11 cellular contexts compared by ENCODE assay signal in genomic region chr13:24746618-24747247, GRCh38. TPM values are rescaled to one million over a fixed set of nuclear protein-coding genes. Genes with fewer than 3 reads are reported as not detected.
DNase-seq lines count a peak whose midpoint lies in the region; ATAC-seq, FAIRE-seq and TF ChIP-seq lines count a peak whose summit lies in the region.
"Had no signal": no experiment of that assay in that cellular context is flagged by ENCODE, and none has a peak within 500 bp of the region (broad histone marks: within the 10 kb centered on the region; RNA-seq: fewer than 3 reads in every experiment).

No MANE protein-coding gene starts in this region.

- FAIRE-seq in A549 (lab: Jason Lieb, UNC), result no peak

- H3K36me3 Mint-ChIP-seq in memory B cell, result no peaks in the 10 kb centered on the region

- TF ChIP-seq EP300 in A549 (IDR thresholded peaks at IDR 0.05), result no peak

- peak overlapping the region; percentile 97 for H3K4me2 ChIP-seq in A549

- H3K4me1 Mint-ChIP-seq in memory B cell, result peaks cover 6% of the 10 kb centered on the region

- H3K4me3 ChIP-seq in A549, result peak overlapping the region; percentile 52
- H3K4me3 ChIP-seq in astrocyte of the spinal cord (ENCODE audit: low read depth, low read length), result no peak overlapping the region
- no peak overlapping the region for H3K4me3 ChIP-seq in thyroid gland (replicated peaks in 1 of 3)
- H3K4me3 ChIP-seq in BE2C (ENCODE audit: low read depth, low read length), result no peak overlapping the region
- H3K4me3 ChIP-seq: uterus had no signal

- intact Hi-C loops in thyroid gland (cut with DNase I), result no loop called here

- TF ChIP-seq RAD21 in A549 (conservative IDR thresholded peaks at IDR 0.05 in 1 of 2, IDR thresholded peaks at IDR 0.05 in 1 of 2), result no peak

- no peak overlapping the region for H3K27ac Mint-ChIP-seq in memory B cell

- TF ChIP-seq POLR2A in A549 (IDR thresholded peaks at IDR 0.05; ENCODE audit: low read length) (no peak), thyroid gland (IDR thresholded peaks at IDR 0.05) (no peak)

- peak overlapping the region; percentile 58 for H3K4me3 Mint-ChIP-seq in memory B cell

- ATAC-seq in A549 (peak; percentile 67 to 82), memory B cell (ENCODE audit: low read depth) (no peak)

- no peaks in the 10 kb centered on the region for H3K4me1 ChIP-seq in A549
- peaks cover 4 to 17% of the 10 kb centered on the region in 2 donors for H3K4me1 ChIP-seq in thyroid gland
- H3K4me1 ChIP-seq in BE2C, result no peaks in the 10 kb centered on the region
- H3K4me1 ChIP-seq: uterus had no signal

- peak; percentile 17 to 28 for DNase-seq in A549 (ENCODE audit: low read depth in 1 of 2, low spot score in 1 of 2)
- DNase-seq in GM20000 (ENCODE audit: low spot score), result peak; percentile 65
- DNase-seq in astrocyte of the spinal cord (ENCODE audit: low read depth, low spot score), result peak; percentile 5
- DNase-seq in memory B cell (ENCODE audit: low spot score in 2 of 2), result no peak
- DNase-seq in thyroid gland, result no peak
- no peak for DNase-seq in activated CD4-positive, CD25-positive, alpha-beta regulatory T cell treated with anti-CD3 and anti-CD28 coated beads, Interleukin-2, amount 50 U/mL, for 72 hours
- no peak for DNase-seq in BE2C
- DNase-seq in NCI-H2081 treated with DMSO at 0.1 percent for 48 hours (lab: John Stamatoyannopoulos, UW), result no peak
- DNase-seq: amniotic stem cell, uterus had no signal

- H3K36me3 ChIP-seq in thyroid gland (no peaks in the 10 kb centered on the region), BE2C (no peaks in the 10 kb centered on the region)
- H3K36me3 ChIP-seq: neutrophil, uterus had no signal

- H3K27me3 Mint-ChIP-seq in memory B cell, result peaks cover 19% of the 10 kb centered on the region

- no peaks in the 10 kb centered on the region for H3K9me3 ChIP-seq in A549
- no peaks in the 10 kb centered on the region for H3K9me3 ChIP-seq in thyroid gland
- H3K9me3 ChIP-seq in BE2C, result no peaks in the 10 kb centered on the region
- H3K9me3 ChIP-seq: neutrophil, uterus had no signal

- H3K9me3 Mint-ChIP-seq in memory B cell, result no peaks in the 10 kb centered on the region

- 0% methylated on average over 1 of the region's 56 CpGs for WGBS in A549 (ENCODE audit: missing lambda C conversion rate)
- 0 to 1% methylated on average over 1 to 38 of the region's 56 CpGs for WGBS in thyroid gland, 2 donors

- H3K27ac ChIP-seq in A549 (peak overlapping the region in 1 of 2 experiments; percentile 45; a peak in 1 of 6 replicates), thyroid gland (no peak overlapping the region)
- H3K27ac ChIP-seq: neutrophil, uterus had no signal

- CTCF ChIA-PET in A549 (lab: Yijun Ruan, JAX), result interaction anchor here (0.8 to 2.1 kb wide), 7 partner anchors 9 to 222 kb away, joined by 3 to 5 read pairs (median 3); no protein-coding TSS in a partner anchor

- H3K27me3 ChIP-seq in thyroid gland (no peaks in the 10 kb centered on the region), BE2C (peaks cover 15% of the 10 kb centered on the region)
- H3K27me3 ChIP-seq: uterus had no signal

- TF ChIP-seq CTCF in A549 (IDR thresholded peaks at IDR 0.05), result no peak
- TF ChIP-seq CTCF in GM20000 (IDR thresholded peaks at IDR 0.05; ENCODE audit: extremely low read depth, missing control alignments), result peak; percentile 41
- TF ChIP-seq CTCF in astrocyte of the spinal cord (IDR thresholded peaks at IDR 0.05; ENCODE audit: low read depth, low read length), result no peak
- no peak for TF ChIP-seq CTCF in thyroid gland (IDR thresholded peaks at IDR 0.05)
- no peak for TF ChIP-seq CTCF in BE2C (IDR thresholded peaks at IDR 0.05; ENCODE audit: low read depth, low read length)

- in situ Hi-C loops in astrocyte of the spinal cord (cut with HindIII; ENCODE audit: low sequenced_read_pairs), result no loop called here

- POLR2A ChIA-PET in A549 (lab: Yijun Ruan, JAX), result no interaction called here

TF ChIP-seq in A549, 52 proteins besides CTCF, POLR2A, EP300 and RAD21:
- TF ChIP-seq NR3C1 (IDR thresholded peaks at IDR 0.05), result no peak
- no peak for TF ChIP-seq E2F6 (IDR thresholded peaks at IDR 0.05; ENCODE audit: borderline replicate concordance, low read depth)
- TF ChIP-seq GATA3 (IDR thresholded peaks at IDR 0.05; ENCODE audit: borderline replicate concordance), result no peak
- TF ChIP-seq KDM1A (IDR thresholded peaks at IDR 0.05; ENCODE audit: low read depth), result no peak
- no peak for TF ChIP-seq MAFK (IDR thresholded peaks at IDR 0.05; ENCODE audit: partially characterized antibody)
- no peak for TF ChIP-seq EHF (CRISPR knock-in tag; IDR thresholded peaks at IDR 0.05)
- no peak for TF ChIP-seq HOXB13 (CRISPR knock-in tag; IDR thresholded peaks at IDR 0.05; ENCODE audit: low read depth)
- TF ChIP-seq HOXA7 (CRISPR knock-in tag; IDR thresholded peaks at IDR 0.05), result no peak
- TF ChIP-seq ZC3H11A (IDR thresholded peaks at IDR 0.05), result no peak
- no peak for TF ChIP-seq NPAS2 (CRISPR knock-in tag; IDR thresholded peaks at IDR 0.05; ENCODE audit: borderline replicate concordance)
- no peak for TF ChIP-seq CEBPB (IDR thresholded peaks at IDR 0.05)
- TF ChIP-seq MYC (IDR thresholded peaks at IDR 0.05; ENCODE audit: borderline replicate concordance, low read length), result no peak
- TF ChIP-seq BCL3 (IDR thresholded peaks at IDR 0.05), result no peak
- no peak for TF ChIP-seq MAZ (IDR thresholded peaks at IDR 0.05; ENCODE audit: borderline replicate concordance, low read depth, low read length)

RNA-seq across cellular contexts. Expression of gene RNF17, which starts 17.2 kb away (rescaled TPM):
- polyA plus RNA-seq in A549 (2011; rRNA removed) (not detected in 2 replicates), A549 (2017; fragmentation: RNase III; extraction: RNeasy Plus Mini Kit Qiagen cat#74134 plus additional on column Dnase treatment) (not detected in 3 replicates)
- polyA plus RNA-seq in A549 (2012; cell fraction: cytosol; rRNA removed), result not detected in 2 replicates
- polyA plus RNA-seq in A549 (2012; cell fraction: nucleus; rRNA removed), result not detected in 2 replicates
- not detected in 2 replicates for polyA minus RNA-seq in A549 (2011; rRNA and poly(A)+ RNA removed)
- total RNA-seq in thyroid gland, result under 1 TPM in 3 of 4 donors, not detected in 1; 0.11 to 0.83 (median 0.13) TPM
- not detected for polyA plus RNA-seq in BE2C (2012; ENCODE audit: insufficient read depth, insufficient read length, low read depth)

Comparison
In these comparisons a context has a peak if more than half of its experiments do, and no peak if none do; other contexts are left out.
1. DNase-seq: peak in A549 (2 of 2), GM20000 (single experiment) and astrocyte of the spinal cord (single experiment); none in memory B cell (0 of 2), thyroid gland (0 of 2), activated CD4-positive, CD25-positive, alpha-beta regulatory T cell treated with anti-CD3 and anti-CD28 coated beads, Interleukin-2, amount 50 U/mL, for 72 hours (single experiment), BE2C (single experiment) and NCI-H2081 treated with DMSO at 0.1 percent for 48 hours (single experiment).